ENCODE assay signal across 31 cellular contexts in the genomic region with DNA sequence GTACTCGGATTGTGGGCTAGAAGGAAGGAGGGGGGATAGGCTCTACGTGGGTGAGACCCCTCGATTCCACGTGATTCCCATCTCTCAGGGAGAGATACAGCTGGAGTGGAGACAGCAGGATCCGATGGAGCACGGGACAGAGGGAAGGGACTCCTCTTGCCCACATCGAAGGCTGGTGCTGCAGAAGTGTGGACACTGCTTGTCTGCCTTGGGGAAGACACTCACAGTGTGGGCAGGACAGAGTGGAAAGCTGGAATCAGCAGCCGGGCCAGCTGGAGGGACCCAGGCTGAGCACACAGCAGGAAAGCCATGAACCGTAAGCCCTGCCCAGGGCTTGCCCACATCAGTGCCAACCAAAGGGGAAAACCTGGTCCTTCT.
"Had no signal": no experiment of that assay in that cellular context is flagged by ENCODE, and none has a peak within 500 bp of the region (broad histone marks: within the 10 kb centered on the region; RNA-seq: fewer than 3 reads in every experiment).

No MANE protein-coding gene starts in this region.

- H3K36me3 ChIP-seq: cardiac muscle cell, gastroesophageal sphincter, pancreas, suprapubic skin, tibial artery, WERI-Rb-1 had no signal

- H3K9ac ChIP-seq: SK-N-SH had no signal

- H3K27ac Mint-ChIP-seq: activated CD8-positive, alpha-beta T cell treated with anti-CD3 and anti-CD28 coated beads, Interleukin-2, amount 10 ng/mL, durations not matched to agents 7 days and 5 days; mesothelial cell of epicardium; nephron progenitor cell had no signal

- H3K4me3 ChIP-seq: body of pancreas, cardiac muscle cell, coronary artery, gastroesophageal sphincter, hepatocyte, pancreas, psoas muscle, smooth muscle cell, suprapubic skin, tibial artery had no signal

- H3K4me1 ChIP-seq: gastroesophageal sphincter, pancreas, psoas muscle, suprapubic skin, tibial artery had no signal

- H3K27ac ChIP-seq: body of pancreas, coronary artery, gastroesophageal sphincter, hepatocyte, pancreas, psoas muscle, suprapubic skin, tibial artery, WERI-Rb-1 had no signal

- H2AFZ ChIP-seq: hepatocyte had no signal

- H3K27me3 Mint-ChIP-seq: T-helper 17 cell had no signal

- H3K27me3 ChIP-seq: body of pancreas, hepatocyte, pancreas, suprapubic skin had no signal

- H3K4me3 Mint-ChIP-seq: activated CD8-positive, alpha-beta T cell treated with anti-CD3 and anti-CD28 coated beads, Interleukin-2, amount 10 ng/mL, durations not matched to agents 7 days and 5 days; mesothelial cell of epicardium; naive B cell; nephron progenitor cell; T-helper 17 cell had no signal

- FAIRE-seq: endothelial cell of umbilical vein, pancreas had no signal

- H3K9me3 ChIP-seq: body of pancreas, gastroesophageal sphincter, pancreas, psoas muscle, SK-N-SH, suprapubic skin, tibial artery had no signal

- DNase-seq: activated CD4-positive, alpha-beta T cell treated with anti-CD3 and anti-CD28 coated beads, Interleukin-2, amount 50 U/mL, for 1 hour; activated CD4-positive, CD25-positive, alpha-beta regulatory T cell treated with anti-CD3 and anti-CD28 coated beads, Interleukin-2, amount 50 U/mL, for 72 hours; activated CD8-positive, alpha-beta T cell treated with anti-CD3 and anti-CD28 coated beads, Interleukin-2, amount 10 ng/mL, durations not matched to agents 7 days and 5 days; activated gamma-delta T cell; activated naive CD4-positive, alpha-beta T cell treated with anti-CD3 and anti-CD28 coated beads, Interleukin-2, amount 50 U/mL, for 16 hours; anterior cingulate cortex; body of pancreas; cerebellar nuclear complex; islet precursor cell; left cardiac atrium; left ventricle myocardium superior; naive B cell; nephron progenitor cell; psoas muscle; SK-N-SH; stimulated activated CD4-positive, alpha-beta T cell treated with anti-CD3 and anti-CD28 coated beads, Interleukin-15, amount 100 ng/mL, for 24 hours; stimulated activated CD4-positive, alpha-beta T cell treated with anti-CD3 and anti-CD28 coated beads, Interleukin-2, amount 100 ng/mL, for 24 hours; stimulated activated naive CD4-positive, alpha-beta T cell; T-helper 17 cell; T1000; tibial artery; WERI-Rb-1 had no signal

- ATAC-seq: activated CD8-positive, alpha-beta T cell treated with anti-CD3 and anti-CD28 coated beads, Interleukin-2, amount 10 ng/mL, durations not matched to agents 7 days and 5 days; body of pancreas; gastroesophageal sphincter; left cardiac atrium; left ventricle myocardium superior; psoas muscle; T-helper 17 cell had no signal

- H3K9me3 Mint-ChIP-seq: mesothelial cell of epicardium had no signal

- H3K79me2 ChIP-seq: hepatocyte had no signal

- H3K36me3 Mint-ChIP-seq: mesothelial cell of epicardium, naive B cell had no signal

- H3K4me2 ChIP-seq: hepatocyte, SK-N-SH, smooth muscle cell had no signal
